15 cellular contexts compared by ENCODE assay signal in genomic region chr10:94310369-94310768, GRCh38. TPM values are rescaled to one million over a fixed set of nuclear protein-coding genes. Genes with fewer than 3 reads are reported as not detected.
DNase-seq lines count a peak whose midpoint lies in the region; ATAC-seq, FAIRE-seq and TF ChIP-seq lines count a peak whose summit lies in the region.
"Had no signal": no experiment of that assay in that cellular context is flagged by ENCODE, and none has a peak within 500 bp of the region (broad histone marks: within the 10 kb centered on the region; RNA-seq: fewer than 3 reads in every experiment).

No MANE protein-coding gene starts in this region.

- H3K9ac ChIP-seq in HepG2 (ENCODE audit: insufficient read depth, low read depth, low read length): no peak overlapping the region

- TF ChIP-seq POLR2A in HepG2 (IDR thresholded peaks at IDR 0.05; ENCODE audit: insufficient read depth in 1 of 2, low read depth in 2 of 2, low read length in 2 of 2) (no peak), upper lobe of left lung (IDR thresholded peaks at IDR 0.05) (no peak)

- CTCF ChIA-PET in HepG2 (lab: Yijun Ruan, JAX; ENCODE audit: low intra/inter-chr PET ratio, low total read pairs): no interaction called here

- peak; percentile 91 for FAIRE-seq in HepG2 (lab: Jason Lieb, UNC)
- FAIRE-seq in small intestine (lab: Jason Lieb, UNC): no peak
- FAIRE-seq: A549, GM19239, H1, HTR-8/SVneo had no signal

- H3K4me2 ChIP-seq in HepG2 (ENCODE audit: low read depth, low read length): peak overlapping the region; percentile 43
- H3K4me2 ChIP-seq: A549 had no signal

- TF ChIP-seq EP300 in HepG2 (IDR thresholded peaks at IDR 0.05; ENCODE audit: low read depth in 2 of 2, low read length in 2 of 2) (peak in 1 of 2 experiments; percentile 41; a peak in 1 of 4 replicates), HepG2 (CRISPR knock-in tag; IDR thresholded peaks at IDR 0.05; ENCODE audit: borderline replicate concordance) (no peak), upper lobe of left lung (IDR thresholded peaks at IDR 0.05) (no peak)

- POLR2A ChIA-PET in HepG2 (lab: Yijun Ruan, JAX): no interaction called here

- H3K4me3 ChIP-seq in HepG2 (replicated peaks in 1 of 3; ENCODE audit: insufficient read depth in 1 of 3, low read depth in 2 of 3, low read length in 3 of 3) (0 out of 6 replicates have a peak overlapping the region, but pooled peaks of 1 of the 3 experiments have one; percentile 11), small intestine (ENCODE audit: low read depth in 1 of 2, low read length in 2 of 2) (no peak overlapping the region), upper lobe of left lung (no peak overlapping the region)
- H3K4me3 ChIP-seq: A549, HAP-1 had no signal

- in situ Hi-C loops in HepG2 (cut with HindIII; ENCODE audit: extremely low pct_ligation_motif_present, low pct_unique_long_range_greater_than_20kb): no loop called here

- no peaks in the 10 kb centered on the region for H3K36me3 ChIP-seq in HepG2 (replicated peaks in 1 of 2; ENCODE audit: control insufficient read depth in 1 of 2, insufficient read depth in 2 of 2, low read length in 2 of 2)
- H3K36me3 ChIP-seq in small intestine (ENCODE audit: control insufficient read depth in 2 of 2, insufficient read depth in 2 of 2, low read length in 2 of 2): peaks cover 0 to 4% of the 10 kb centered on the region in 2 donors
- H3K36me3 ChIP-seq in upper lobe of left lung: no peaks in the 10 kb centered on the region
- H3K36me3 ChIP-seq: HAP-1 had no signal

- TF ChIP-seq RAD21 in HepG2 (CRISPR knock-in tag; IDR thresholded peaks at IDR 0.05): no peak

- H3K27ac ChIP-seq in HepG2 (ENCODE audit: extremely low read length, insufficient read depth, low read length): peak overlapping the region; percentile 27
- no peak overlapping the region for H3K27ac ChIP-seq in small intestine (ENCODE audit: low read depth in 1 of 2, low read length in 1 of 2)
- no peak overlapping the region for H3K27ac ChIP-seq in upper lobe of left lung
- H3K27ac ChIP-seq: A549 had no signal

- BruUV-seq in HepG2 (replicated peaks; lab: Mats Ljungman, UMichigan): no TSS peak

- H3K27me3 ChIP-seq in HepG2 (ENCODE audit: control insufficient read depth in 1 of 2, insufficient read depth in 2 of 2, low read length in 2 of 2) (no peaks in the 10 kb centered on the region; a peak in 1 of 5 replicates), small intestine (ENCODE audit: control insufficient read depth in 2 of 2, insufficient read depth in 2 of 2, low read length in 2 of 2) (no peaks in the 10 kb centered on the region), upper lobe of left lung (no peaks in the 10 kb centered on the region)

- H4K20me1 ChIP-seq in HepG2 (ENCODE audit: insufficient read depth, low read length): no peaks in the 10 kb centered on the region

- intact Hi-C loops in HepG2 (cut with micrococcal nuclease; ENCODE audit: unreplicated experiment): no loop called here

- no peak overlapping the region for H2AFZ ChIP-seq in HepG2 (ENCODE audit: low read length)

- no peak for TF ChIP-seq CTCF in HepG2 (CRISPR knock-in tag; IDR thresholded peaks at IDR 0.05)
- TF ChIP-seq CTCF in upper lobe of left lung (IDR thresholded peaks at IDR 0.05): no peak

- H3K79me2 ChIP-seq in HepG2 (ENCODE audit: insufficient read depth, low read length): no peaks in the 10 kb centered on the region

- ATAC-seq in HepG2 (peak; percentile 85), GM21360 (IDR thresholded peaks at IDR 0.05; ENCODE audit: unreplicated experiment) (no peak), upper lobe of left lung (ENCODE audit: low FRiP score in 2 of 2) (no peak)
- ATAC-seq: A549; CD8-positive, alpha-beta T cell had no signal

- DNase-seq in NCI-H146 (lab: John Stamatoyannopoulos, UW): peak; percentile 70
- DNase-seq in NCI-H69 (lab: John Stamatoyannopoulos, UW): peak; percentile 64
- DNase-seq in HepG2 (ENCODE audit: low spot score): peak; percentile 74
- peak; percentile 52 for DNase-seq in small intestine
- DNase-seq in upper lobe of left lung: no peak
- DNase-seq: CD8-positive, alpha-beta T cell; COR-L47; DMS53; GF-D8 had no signal

- WGBS in HepG2 (ENCODE audit: low lambda C conversion rate): 6% methylated on average over 6 of the region's 6 CpGs
- 56 to 79% (median 77%) methylated on average over 6 of the region's 6 CpGs for WGBS in small intestine, 3 donors
- 77 to 88% methylated on average over 6 of the region's 6 CpGs for WGBS in upper lobe of left lung, 2 donors

- H3K4me1 ChIP-seq in HepG2 (ENCODE audit: insufficient read depth, low read length): peaks cover 36% of the 10 kb centered on the region
- H3K4me1 ChIP-seq in small intestine (ENCODE audit: control insufficient read depth in 2 of 2, insufficient read depth in 1 of 2, low read depth in 1 of 2, low read length in 1 of 2): no peaks in the 10 kb centered on the region
- peaks cover 0 to 2% (median 0%) of the 10 kb centered on the region in 4 donors for H3K4me1 ChIP-seq in upper lobe of left lung
- H3K4me1 ChIP-seq: A549, HAP-1 had no signal

- H3K9me3 ChIP-seq in HepG2 (ENCODE audit: low read length): no peaks in the 10 kb centered on the region
- H3K9me3 ChIP-seq in small intestine (ENCODE audit: control insufficient read depth, low read depth): no peaks in the 10 kb centered on the region
- no peaks in the 10 kb centered on the region for H3K9me3 ChIP-seq in upper lobe of left lung
- H3K9me3 ChIP-seq: A549, HAP-1 had no signal

TF ChIP-seq in HepG2, 621 proteins besides CTCF, POLR2A, EP300 and RAD21 (continues in another document):
- TF ChIP-seq FOXA1 (IDR thresholded peaks at IDR 0.05) (no peak), FOXA1 (CRISPR knock-in tag; IDR thresholded peaks at IDR 0.05) (0 out of 2 replicates have a peak, but pooled peaks have one; percentile 0), NFATC3 (CRISPR knock-in tag; IDR thresholded peaks at IDR 0.05) (no peak), GTF2F1 (IDR thresholded peaks at IDR 0.05; ENCODE audit: low read length) (no peak), RXRA (CRISPR knock-in tag; IDR thresholded peaks at IDR 0.05) (peak; percentile 26; the same call in 1 of the 2 replicates), RNF2 (conservative IDR thresholded peaks at IDR 0.05; ENCODE audit: low read depth) (0 out of 2 replicates have a peak, but pooled peaks have one; percentile 44), HOXA5 (CRISPR knock-in tag; IDR thresholded peaks at IDR 0.05) (0 out of 2 replicates have a peak, but pooled peaks have one; percentile 16), ARID5B (CRISPR knock-in tag; IDR thresholded peaks at IDR 0.05) (peak; percentile 60)

RNA-seq across cellular contexts. Expression of gene NOC3L, which starts 52.4 kb away (rescaled TPM):
- 36.6 and 51.6 TPM in 2 replicates for total RNA-seq in HepG2 (2016; rRNA removed; fragmentation: Illumina TruSeq; extraction: Trizol)
- total RNA-seq in HepG2 (2016; cell fraction: cytosol; rRNA removed; fragmentation: Illumina TruSeq; extraction: Trizol; ENCODE audit: low read depth): 3.3 and 5.6 TPM in 2 replicates
- total RNA-seq in HepG2 (2016; cell fraction: insoluble cytoplasmic fraction; rRNA removed; fragmentation: Illumina TruSeq; extraction: Trizol): 37.9 and 52.0 TPM in 2 replicates
- total RNA-seq in HepG2 (2016; cell fraction: membrane; rRNA removed; fragmentation: Illumina TruSeq; extraction: Trizol): 10.3 and 13.4 TPM in 2 replicates
- total RNA-seq in HepG2 (2016; cell fraction: nucleus; rRNA removed; fragmentation: Illumina TruSeq; extraction: Trizol): 43.7 and 47.1 TPM in 2 replicates
- polyA plus RNA-seq in HepG2 (2011; rRNA removed): 7.6 and 7.8 TPM in 2 replicates
- polyA plus RNA-seq in HepG2 (2011; cell fraction: cytosol; rRNA removed): 2.6 and 4.6 TPM in 2 replicates
- polyA plus RNA-seq in HepG2 (2011; cell fraction: nucleus; rRNA removed): 6.8 and 10.5 TPM in 2 replicates
- 11.7 and 12.3 TPM in 2 replicates for polyA plus RNA-seq in HepG2 (2012)
- 0.78 TPM in 2 replicates for polyA plus RNA-seq in HepG2 (2016; cell fraction: cytosol; fragmentation: Illumina TruSeq; extraction: Trizol; ENCODE audit: low read depth)
- 24.0 and 26.8 TPM in 2 replicates for polyA plus RNA-seq in HepG2 (2016; cell fraction: insoluble cytoplasmic fraction; fragmentation: Illumina TruSeq; extraction: Trizol; ENCODE audit: low read depth)
- 3.0 and 3.5 TPM in 2 replicates for polyA plus RNA-seq in HepG2 (2016; cell fraction: membrane; fragmentation: Illumina TruSeq; extraction: Trizol; ENCODE audit: low read depth)
- polyA plus RNA-seq in HepG2 (2016; cell fraction: nucleus; fragmentation: Illumina TruSeq; extraction: Trizol; ENCODE audit: insufficient read depth, low read depth): 31.8 and 34.0 TPM in 2 replicates
- polyA minus RNA-seq in HepG2 (2011; rRNA and poly(A)+ RNA removed; ENCODE audit: low replicate concordance): 7.5 and 18.8 TPM in 2 replicates
- 5.9 and 7.6 TPM in 2 replicates for polyA minus RNA-seq in HepG2 (2011; cell fraction: cytosol; rRNA and poly(A)+ RNA removed)
- polyA minus RNA-seq in HepG2 (2011; cell fraction: nucleus; rRNA and poly(A)+ RNA removed): 42.9 and 44.5 TPM in 2 replicates
- polyA plus RNA-seq in small intestine: 1 to 10 TPM; 1.4 to 8.4 (median 2.7) TPM
- 10 to 100 TPM in 5 of 6 donors, 1 to 10 TPM in 1; 5.4 to 20.5 (median 15.7) TPM for total RNA-seq in upper lobe of left lung

Comparison
In these comparisons a context has a peak if more than half of its experiments do, and no peak if none do; other contexts are left out.
1. DNase-seq: peak in NCI-H146 (single experiment), NCI-H69 (single experiment), HepG2 (single experiment) and small intestine (single experiment); none in upper lobe of left lung (0 of 2).